ENCODE assay signal across 8 cellular contexts in the genomic region with DNA sequence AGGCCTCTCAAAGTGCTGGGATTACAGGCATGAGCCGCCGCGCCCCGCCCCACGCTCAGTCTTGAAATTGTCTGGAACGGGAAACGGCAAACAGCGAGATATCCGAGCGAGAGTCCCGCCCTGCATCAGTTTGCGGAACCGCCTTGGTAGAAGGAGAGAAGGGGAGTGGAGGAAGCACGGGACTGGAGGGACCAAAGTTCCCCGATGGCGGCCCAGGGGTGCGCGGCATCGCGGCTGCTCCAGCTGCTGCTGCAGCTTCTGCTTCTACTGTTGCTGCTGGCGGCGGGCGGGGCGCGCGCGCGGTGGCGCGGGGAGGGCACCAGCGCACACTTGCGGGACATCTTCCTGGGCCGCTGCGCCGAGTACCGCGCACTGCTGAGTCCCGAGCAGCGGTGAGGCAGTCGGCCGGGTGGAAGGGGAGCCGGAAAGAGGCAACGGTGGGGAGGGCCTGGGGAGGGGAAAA. TPM values are rescaled to one million over a fixed set of nuclear protein-coding genes. Genes with fewer than 3 reads are reported as not detected.
DNase-seq lines count a peak whose midpoint lies in the region; TF ChIP-seq lines count a peak whose summit lies in the region.

A gene with protein sequence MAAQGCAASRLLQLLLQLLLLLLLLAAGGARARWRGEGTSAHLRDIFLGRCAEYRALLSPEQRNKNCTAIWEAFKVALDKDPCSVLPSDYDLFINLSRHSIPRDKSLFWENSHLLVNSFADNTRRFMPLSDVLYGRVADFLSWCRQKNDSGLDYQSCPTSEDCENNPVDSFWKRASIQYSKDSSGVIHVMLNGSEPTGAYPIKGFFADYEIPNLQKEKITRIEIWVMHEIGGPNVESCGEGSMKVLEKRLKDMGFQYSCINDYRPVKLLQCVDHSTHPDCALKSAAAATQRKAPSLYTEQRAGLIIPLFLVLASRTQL (plus strand): TSS at position 125 of the 463 bp plus-strand sequence. CDS start 80 bp downstream, at position 205.

- H3K27ac Mint-ChIP-seq in glutamatergic neuron (ENCODE audit: unreplicated experiment) (no peak within 1 kb of the TSS), progenitor cell of endocrine pancreas (peak within 1 kb of the TSS; percentile 51)

- DNase-seq in BE2C (peak; percentile 43), GOT3 (lab: John Stamatoyannopoulos, UW) (peak; percentile 6), RPMI8226 (peak; percentile 21), glutamatergic neuron (peak; percentile 43), progenitor cell of endocrine pancreas (ENCODE audit: low spot score, unreplicated experiment) (no peak), ureter (ENCODE audit: low spot score) (peak; percentile 81), DMS 273 (lab: John Stamatoyannopoulos, UW; ENCODE audit: unreplicated experiment) (no peak)
- DNase-seq in activated naive CD4-positive, alpha-beta T cell treated with anti-CD3 and anti-CD28 coated beads, Interleukin-2, amount 50 U/mL, for 16 hours: peak; percentile 60

- no peaks in the 10 kb centered on the region for H3K36me3 ChIP-seq in BE2C

- peaks cover 21% of the 10 kb centered on the region for H3K27me3 Mint-ChIP-seq in glutamatergic neuron (ENCODE audit: unreplicated experiment)
- no peaks in the 10 kb centered on the region for H3K27me3 Mint-ChIP-seq in progenitor cell of endocrine pancreas

- TF ChIP-seq CTCF in BE2C (IDR thresholded peaks at IDR 0.05; ENCODE audit: low read depth, low read length) (no peak), glutamatergic neuron (IDR thresholded peaks at IDR 0.05; ENCODE audit: partially characterized antibody, unreplicated experiment) (no peak), progenitor cell of endocrine pancreas (IDR thresholded peaks at IDR 0.05; ENCODE audit: unreplicated experiment) (no peak)

- H3K4me3 Mint-ChIP-seq in glutamatergic neuron (ENCODE audit: unreplicated experiment) (peak within 1 kb of the TSS; percentile 82), progenitor cell of endocrine pancreas (ENCODE audit: low read depth) (peak within 1 kb of the TSS; percentile 56)

- peak within 1 kb of the TSS; percentile 60 for H3K4me3 ChIP-seq in BE2C (ENCODE audit: low read depth, low read length)

- no peaks in the 10 kb centered on the region for H3K27me3 ChIP-seq in BE2C

- H3K9me3 ChIP-seq in BE2C: no peaks in the 10 kb centered on the region

- peaks cover 13% of the 10 kb centered on the region for H3K36me3 Mint-ChIP-seq in glutamatergic neuron (ENCODE audit: unreplicated experiment)
- peaks cover 1% of the 10 kb centered on the region for H3K36me3 Mint-ChIP-seq in progenitor cell of endocrine pancreas (ENCODE audit: insufficient read depth)

- no peaks in the 10 kb centered on the region for H3K4me1 ChIP-seq in BE2C

- no peaks in the 10 kb centered on the region for H3K4me1 Mint-ChIP-seq in glutamatergic neuron (ENCODE audit: low read depth, unreplicated experiment)
- H3K4me1 Mint-ChIP-seq in progenitor cell of endocrine pancreas (ENCODE audit: low read depth): peaks cover 7% of the 10 kb centered on the region

- peaks cover 5% of the 10 kb centered on the region for H3K9me3 Mint-ChIP-seq in glutamatergic neuron (ENCODE audit: unreplicated experiment)
- H3K9me3 Mint-ChIP-seq in progenitor cell of endocrine pancreas (ENCODE audit: low read depth): peaks cover 14% of the 10 kb centered on the region

RNA-seq across cellular contexts. Expression of the gene that starts here (rescaled TPM):
- polyA plus RNA-seq in BE2C (2012; ENCODE audit: insufficient read depth, insufficient read length, low read depth): not detected
- total RNA-seq in glutamatergic neuron (ENCODE audit: unreplicated experiment) (not detected), progenitor cell of endocrine pancreas (0.38 TPM in 1 of 2 replicates, not detected in the other), ureter (18.6 TPM)

Comparison
In these comparisons a context has a peak if more than half of its experiments do, and no peak if none do; other contexts are left out.
1. RNA of the gene that starts here (total RNA-seq): 18.6 TPM in ureter (single experiment); 0.38 TPM in progenitor cell of endocrine pancreas and not detected in glutamatergic neuron (single experiment); every median in the first group is over 10 times any median in the second.
2. Peak in DNase-seq in glutamatergic neuron; RNA of the gene not detected or under 1 TPM.
3. DNase-seq: peak in BE2C (single experiment), GOT3 (single experiment), RPMI8226 (single experiment), activated naive CD4-positive, alpha-beta T cell treated with anti-CD3 and anti-CD28 coated beads, Interleukin-2, amount 50 U/mL, for 16 hours (single experiment) and ureter (single experiment); none in progenitor cell of endocrine pancreas (single experiment) and DMS 273 (single experiment).